Comparison of ENCODE assay signal across 22 cellular contexts in the genomic region with DNA sequence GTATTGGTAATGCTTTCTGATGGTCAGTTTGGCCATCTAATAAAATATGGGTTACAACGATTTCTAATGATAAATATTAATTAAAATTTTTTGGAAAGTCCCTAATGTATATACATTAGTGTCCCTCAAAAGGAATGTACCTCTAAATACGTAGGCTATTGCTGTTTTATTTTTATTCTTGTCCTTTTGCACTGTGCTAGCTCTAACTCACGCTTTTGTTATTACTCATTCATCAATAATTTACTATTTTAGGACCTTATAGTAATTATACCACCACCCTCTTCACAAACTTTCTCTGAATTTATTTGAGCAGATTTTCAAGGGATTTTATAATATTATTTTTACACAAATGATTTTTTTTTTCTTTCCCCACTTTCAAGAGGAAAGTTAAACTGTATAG.
DNase-seq lines count a peak whose midpoint lies in the region; ATAC-seq, FAIRE-seq and TF ChIP-seq lines count a peak whose summit lies in the region.
"Had no signal": no experiment of that assay in that cellular context is flagged by ENCODE, and none has a peak within 500 bp of the region (broad histone marks: within the 10 kb centered on the region; RNA-seq: fewer than 3 reads in every experiment).

No MANE protein-coding gene starts in this region.

- H3K36me3 ChIP-seq in right lobe of liver (no peaks in the 10 kb centered on the region), BE2C (no peaks in the 10 kb centered on the region)
- H3K36me3 ChIP-seq: BLaER1 treated with 17β-estradiol and CSF1 and Interleukin-3, amounts not matched to agents 10 nM and 100 nM had no signal

- H3K27me3 ChIP-seq in right cardiac atrium (ENCODE audit: control insufficient read depth, insufficient read depth) (no peaks in the 10 kb centered on the region), right lobe of liver (no peaks in the 10 kb centered on the region), BE2C (no peaks in the 10 kb centered on the region)
- H3K27me3 ChIP-seq: BLaER1 treated with 17β-estradiol and CSF1 and Interleukin-3, amounts not matched to agents 10 nM and 100 nM had no signal

- no peak overlapping the region for H3K27ac ChIP-seq in right cardiac atrium (ENCODE audit: low read length)
- H3K27ac ChIP-seq in right lobe of liver: no peak overlapping the region
- H3K27ac ChIP-seq: BLaER1 treated with 17β-estradiol and CSF1 and Interleukin-3, amounts not matched to agents 10 nM and 100 nM had no signal

- no peak for FAIRE-seq in RCC 7860 (lab: Jason Lieb, UNC)
- FAIRE-seq: GM12891, H1, HepG2 had no signal

- DNase-seq in right cardiac atrium (no peak), right lobe of liver (no peak), RCC 7860 (ENCODE audit: low spot score) (no peak), BE2C (no peak)
- DNase-seq: Calu3; CD8-positive, alpha-beta T cell; KBM-7; NCI-H1105 treated with DMSO at 0.1 percent for 48 hours; NCI-H1694 treated with DMSO at 0.1 percent for 48 hours; NCI-H2107; NCI-H510A; NCI-H774; SIG-M5; T-helper 1 cell had no signal

- ATAC-seq in GM18511 (IDR thresholded peaks at IDR 0.05; ENCODE audit: unreplicated experiment) (peak; percentile 47), GM19452 (IDR thresholded peaks at IDR 0.05; ENCODE audit: unreplicated experiment) (peak; percentile 38), HG03060 (IDR thresholded peaks at IDR 0.05; ENCODE audit: low read depth, unreplicated experiment) (peak; percentile 36), right cardiac atrium (no peak), right lobe of liver (no peak)
- ATAC-seq: CD8-positive, alpha-beta T cell; HepG2; SK-N-SH treated with all-trans-retinoic acid at 6 μM for 48 hours had no signal

- H3K4me1 ChIP-seq in right cardiac atrium (ENCODE audit: control insufficient read depth, insufficient read depth, low read length) (no peaks in the 10 kb centered on the region), right lobe of liver (no peaks in the 10 kb centered on the region), BE2C (no peaks in the 10 kb centered on the region)
- H3K4me1 ChIP-seq: BLaER1 treated with 17β-estradiol and CSF1 and Interleukin-3, amounts not matched to agents 10 nM and 100 nM had no signal

- intact Hi-C loops in right cardiac atrium (cut with DNase I) (no loop called here), right lobe of liver (cut with DNase I) (no loop called here)

- TF ChIP-seq CTCF in right lobe of liver (IDR thresholded peaks at IDR 0.05) (no peak), BE2C (IDR thresholded peaks at IDR 0.05; ENCODE audit: low read depth, low read length) (no peak)

- H3K4me3 ChIP-seq in right cardiac atrium (ENCODE audit: low read length): peak overlapping the region; percentile 25
- H3K4me3 ChIP-seq in right lobe of liver: no peak overlapping the region
- H3K4me3 ChIP-seq in BE2C (ENCODE audit: low read depth, low read length): no peak overlapping the region
- H3K4me3 ChIP-seq: BLaER1 treated with 17β-estradiol and CSF1 and Interleukin-3, amounts not matched to agents 10 nM and 100 nM had no signal

- H3K9me3 ChIP-seq in right cardiac atrium (ENCODE audit: control insufficient read depth, low read length) (no peaks in the 10 kb centered on the region), right lobe of liver (no peaks in the 10 kb centered on the region), BE2C (no peaks in the 10 kb centered on the region)
- H3K9me3 ChIP-seq: BLaER1 treated with 17β-estradiol and CSF1 and Interleukin-3, amounts not matched to agents 10 nM and 100 nM had no signal

- no peak for TF ChIP-seq POLR2A in right lobe of liver (IDR thresholded peaks at IDR 0.05)

- 67% methylated on average over 3 of the region's 3 CpGs for WGBS in right cardiac atrium
- WGBS in right lobe of liver (ENCODE audit: insufficient coverage, low coverage, low lambda C conversion rate, missing lambda C conversion rate): 54% methylated on average over 3 of the region's 3 CpGs

Comparison
In these comparisons a context has a peak if more than half of its experiments do, and no peak if none do; other contexts are left out.
1. ATAC-seq: peak in GM18511 (single experiment), GM19452 (single experiment) and HG03060 (single experiment); none in right cardiac atrium (0 of 2) and right lobe of liver (0 of 4).